ENCODE assay signal across 8 cellular contexts in genomic region chr1:58779837-58780585, GRCh38.
DNase-seq lines count a peak whose midpoint lies in the region; ATAC-seq, FAIRE-seq and TF ChIP-seq lines count a peak whose summit lies in the region.

No MANE protein-coding gene starts in this region.

- peak overlapping the region; percentile 21 for H3K27ac Mint-ChIP-seq in nephron progenitor cell

- TF ChIP-seq CTCF in 22Rv1 (IDR thresholded peaks at IDR 0.05), result no peak
- no peak for TF ChIP-seq CTCF in nephron progenitor cell (IDR thresholded peaks at IDR 0.05)

- H3K9me3 Mint-ChIP-seq in nephron progenitor cell, result no peaks in the 10 kb centered on the region

- ATAC-seq in HG03342 (IDR thresholded peaks at IDR 0.05; ENCODE audit: unreplicated experiment), result no peak

- peak overlapping the region; percentile 97 for H3K27ac ChIP-seq in 22Rv1

- peak overlapping the region; percentile 98 for H3K4me3 Mint-ChIP-seq in nephron progenitor cell

- DNase-seq in HCEC 1CT (peak; percentile 45), RKO (ENCODE audit: low spot score) (peak; percentile 93), nephron progenitor cell (no peak), NCI-H1048 (lab: John Stamatoyannopoulos, UW) (no peak)
- DNase-seq in stimulated activated CD4-positive, alpha-beta T cell treated with anti-CD3 and anti-CD28 coated beads, Interleukin-1b, Interleukin-23, amount 100 ng/mL, for 48 hours, result no peak

- peaks cover 11% of the 10 kb centered on the region for H3K27me3 Mint-ChIP-seq in nephron progenitor cell (ENCODE audit: low read depth, poor library complexity)

- peak; percentile 57 for FAIRE-seq in endometrium (lab: Jason Lieb, UNC)

- peaks cover 5% of the 10 kb centered on the region for H3K36me3 Mint-ChIP-seq in nephron progenitor cell (ENCODE audit: low read depth)

- H3K4me1 Mint-ChIP-seq in nephron progenitor cell, result peaks cover 37% of the 10 kb centered on the region

Comparison
In these comparisons a context has a peak if more than half of its experiments do, and no peak if none do; other contexts are left out.
1. DNase-seq: peak in HCEC 1CT (single experiment) and RKO (single experiment); none in nephron progenitor cell (single experiment), NCI-H1048 (single experiment) and stimulated activated CD4-positive, alpha-beta T cell treated with anti-CD3 and anti-CD28 coated beads, Interleukin-1b, Interleukin-23, amount 100 ng/mL, for 48 hours (single experiment).